In the genomic region with DNA sequence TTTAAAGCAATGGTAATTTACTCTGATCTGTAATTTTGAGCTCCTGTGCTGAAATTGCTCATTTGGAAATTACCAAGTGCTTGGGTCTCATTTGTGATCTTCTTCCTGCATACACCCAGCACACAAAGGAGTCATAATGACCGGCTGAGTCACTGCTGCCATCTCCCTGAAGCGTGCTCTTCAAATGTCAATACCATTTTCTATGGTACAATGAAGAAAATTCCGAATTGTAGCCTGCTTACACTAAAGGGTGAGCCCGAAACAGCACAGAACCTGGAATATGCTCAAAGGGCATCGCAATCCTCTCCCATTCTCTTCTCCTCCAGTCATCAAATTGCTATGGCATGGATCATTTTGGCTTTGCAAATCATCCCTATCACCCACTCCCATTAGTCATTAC, we compare ENCODE assay signal across 22 cellular contexts.
DNase-seq lines count a peak whose midpoint lies in the region; ATAC-seq, FAIRE-seq and TF ChIP-seq lines count a peak whose summit lies in the region.
"Had no signal": no experiment of that assay in that cellular context is flagged by ENCODE, and none has a peak within 500 bp of the region (broad histone marks: within the 10 kb centered on the region; RNA-seq: fewer than 3 reads in every experiment).

No MANE protein-coding gene starts in this region.

- DNase-seq in GM03348 (ENCODE audit: low spot score) (peak; percentile 9), COR-L47 (lab: John Stamatoyannopoulos, UW) (no peak), NCI-H2196 (lab: John Stamatoyannopoulos, UW; ENCODE audit: unreplicated experiment) (no peak), left lung (no peak), GM20000 (ENCODE audit: low spot score) (no peak)
- DNase-seq: activated CD8-positive, alpha-beta T cell treated with anti-CD3 and anti-CD28 coated beads for 36 hours; activated T-cell treated with anti-CD3 and anti-CD28 coated beads, Interleukin-2, amount 50 U/mL, for 72 hours; CD4-positive, alpha-beta memory T cell; endodermal cell; foreskin keratinocyte; left ventricle myocardium inferior; NCI-H1048; NK-92 treated with Interleukin-12 subunit alpha and Interleukin-12 subunit beta, amount 100 ng/mL, for 24 hours; SW 1271; uterus; WERI-Rb-1 had no signal

- no peak overlapping the region for H3K27ac ChIP-seq in left lung
- H3K27ac ChIP-seq: cardiac muscle cell, foreskin keratinocyte, left ventricle myocardium inferior, right atrium auricular region, uterus, WERI-Rb-1 had no signal

- intact Hi-C loops in left lung (cut with DNase I) = no loop called here

- H3K4me3 ChIP-seq in left lung = no peak overlapping the region
- H3K4me3 ChIP-seq: cardiac muscle cell, left ventricle myocardium inferior, right atrium auricular region, uterus had no signal

- TF ChIP-seq CTCF in left lung (IDR thresholded peaks at IDR 0.05) (no peak), GM20000 (IDR thresholded peaks at IDR 0.05; ENCODE audit: extremely low read depth, missing control alignments) (no peak)

- ATAC-seq in GM19395 (IDR thresholded peaks at IDR 0.05; ENCODE audit: unreplicated experiment) = peak; percentile 58
- ATAC-seq in HG03039 (IDR thresholded peaks at IDR 0.05; ENCODE audit: unreplicated experiment) = peak; percentile 85
- ATAC-seq in left lung = no peak
- ATAC-seq: activated CD8-positive, alpha-beta T cell treated with anti-CD3 and anti-CD28 coated beads for 36 hours; foreskin keratinocyte had no signal

- no peaks in the 10 kb centered on the region for H3K36me3 ChIP-seq in left lung
- H3K36me3 ChIP-seq: cardiac muscle cell, left ventricle myocardium inferior, right atrium auricular region, uterus, WERI-Rb-1 had no signal

- no peaks in the 10 kb centered on the region for H3K9me3 ChIP-seq in left lung
- H3K9me3 ChIP-seq: left ventricle myocardium inferior, right atrium auricular region, uterus had no signal

- FAIRE-seq in colon (lab: Jason Lieb, UNC) = peak; percentile 38
- FAIRE-seq: H54 had no signal

- no peaks in the 10 kb centered on the region for H3K4me1 ChIP-seq in left lung
- H3K4me1 ChIP-seq: foreskin keratinocyte, left ventricle myocardium inferior, right atrium auricular region, uterus had no signal

- H3K27me3 ChIP-seq in left lung = no peaks in the 10 kb centered on the region
- H3K27me3 ChIP-seq: cardiac muscle cell, foreskin keratinocyte, right atrium auricular region, uterus had no signal
